In the genomic region with DNA sequence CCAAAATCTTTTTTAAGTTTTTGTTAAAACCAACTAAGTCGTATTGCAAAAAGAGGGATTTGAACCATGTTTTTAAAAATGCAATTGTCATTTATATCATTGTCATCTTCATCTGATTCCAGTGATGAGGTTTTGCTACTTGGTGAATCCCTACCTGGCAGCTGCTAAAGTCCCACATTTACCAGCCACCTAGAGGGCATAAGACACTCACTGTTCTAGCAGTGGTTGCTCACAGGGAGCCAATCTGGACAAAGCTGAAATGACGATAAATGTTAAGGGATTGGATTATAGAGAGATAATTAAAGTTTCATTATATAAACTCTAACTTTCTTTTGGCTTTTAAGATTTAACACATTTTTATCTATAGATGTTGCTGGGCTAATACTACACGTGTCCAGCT, we compare ENCODE assay signal across 24 cellular contexts. TPM values are rescaled to one million over a fixed set of nuclear protein-coding genes. Genes with fewer than 3 reads are reported as not detected.
A peak's percentile ranks its signal among the peaks of the same experiment; 100 is the strongest.
DNase-seq lines count a peak whose midpoint lies in the region; ATAC-seq, FAIRE-seq and TF ChIP-seq lines count a peak whose summit lies in the region.
"Had no signal": no experiment of that assay in that cellular context is flagged by ENCODE, and none has a peak within 500 bp of the region (broad histone marks: within the 10 kb centered on the region; RNA-seq: fewer than 3 reads in every experiment).

No MANE protein-coding gene starts in this region.

- no peak for ATAC-seq in GM18867 (IDR thresholded peaks at IDR 0.05; ENCODE audit: unreplicated experiment)
- ATAC-seq: body of pancreas; natural killer cell treated with Interleukin-12 subunit alpha and Interleukin-12 subunit beta and Interleukin-15 and Interleukin-18, amount 100 ng/mL, for 72 hours; pancreas; WTC11 had no signal

- WGBS in esophagus squamous epithelium, 2 donors = 87% methylated on average over 3 of the region's 3 CpGs

- POLR2A ChIA-PET in GM10248 (lab: Yijun Ruan, JAX) = no interaction called here
- POLR2A ChIA-PET in A673 (lab: Charles Lee; ENCODE audit: low non-redundant PET) = no interaction called here

- H3K9me3 ChIP-seq in esophagus squamous epithelium = no peaks in the 10 kb centered on the region
- H3K9me3 ChIP-seq in A673 (ENCODE audit: low read depth, low read length, poor library complexity, severe bottlenecking) = no peaks in the 10 kb centered on the region
- H3K9me3 ChIP-seq: body of pancreas, pancreas had no signal

- H3K27ac ChIP-seq in esophagus squamous epithelium (no peak overlapping the region), A673 (ENCODE audit: low read depth, low read length, poor library complexity, severe bottlenecking) (no peak overlapping the region)
- H3K27ac ChIP-seq: body of pancreas, pancreas had no signal

- H3K36me3 ChIP-seq in esophagus squamous epithelium (peaks cover 4 to 57% (median 5%) of the 10 kb centered on the region in 3 donors), A673 (ENCODE audit: insufficient read depth, low read length, poor library complexity, severe bottlenecking) (peaks cover 20% of the 10 kb centered on the region)

- peak; percentile 42 for FAIRE-seq in GM18507 (lab: Jason Lieb, UNC)
- FAIRE-seq: colon, G401.6, GM12892, islet of Langerhans, pancreas had no signal

- CTCF ChIA-PET in GM10248 (lab: Yijun Ruan, JAX) = interaction anchor here (1.2 to 4.4 kb wide), 6 partner anchors 11 to 86 kb away, joined by 3 to 95 read pairs (median 16); no protein-coding TSS in a partner anchor
- CTCF ChIA-PET in A673 (lab: Charles Lee) = no interaction called here

- TF ChIP-seq POLR2A in esophagus squamous epithelium (IDR thresholded peaks at IDR 0.05) = no peak

- no TSS peak for BruUV-seq in A673 (replicated peaks; lab: Mats Ljungman, UMichigan)

- H3K4me1 ChIP-seq in esophagus squamous epithelium (peaks cover 0 to 8% (median 0%) of the 10 kb centered on the region in 3 donors), A673 (ENCODE audit: insufficient read depth, low read length, poor library complexity, severe bottlenecking) (no peaks in the 10 kb centered on the region)
- H3K4me1 ChIP-seq: body of pancreas, pancreas had no signal

- no peak overlapping the region for H3K4me3 ChIP-seq in choroid plexus epithelial cell (ENCODE audit: low read depth, low read length)
- no peak overlapping the region for H3K4me3 ChIP-seq in esophagus squamous epithelium
- no peak overlapping the region for H3K4me3 ChIP-seq in A673 (ENCODE audit: low read depth, low read length, poor library complexity, severe bottlenecking)
- H3K4me3 ChIP-seq: body of pancreas, pancreas had no signal

- DNase-seq in GM10248 (ENCODE audit: extremely low spot score) = no peak
- DNase-seq in GM18507 (ENCODE audit: extremely low spot score, insufficient read length, low read depth) = no peak
- DNase-seq in NOMO-1 treated with dmso at 0.1 percent for 144 hours (lab: John Stamatoyannopoulos, UW; ENCODE audit: unreplicated experiment) = peak; percentile 14
- DNase-seq in choroid plexus epithelial cell (ENCODE audit: low read depth) = no peak
- no peak for DNase-seq in esophagus squamous epithelium (lab: John Stamatoyannopoulos, UW)
- DNase-seq in A673 (ENCODE audit: low spot score) = no peak
- DNase-seq in Kasumi-1 (lab: John Stamatoyannopoulos, UW) = no peak
- DNase-seq: activated effector memory CD4-positive, alpha-beta T cell treated with anti-CD3 and anti-CD28 coated beads, Interleukin-2, amount 50 U/mL, for 16 hours; body of pancreas; CD8-positive, alpha-beta memory T cell; DMS153; effector memory CD4-positive, alpha-beta T cell; KG1; NCI-H187; NCI-H524 treated with DMSO at 0.1 percent for 48 hours; NK-92 treated with Interleukin-12 subunit alpha and Interleukin-12 subunit beta, amount 100 ng/mL, for 24 hours; pancreas had no signal

- H3K27me3 ChIP-seq in esophagus squamous epithelium (no peaks in the 10 kb centered on the region), A673 (replicated peaks; ENCODE audit: insufficient read depth, low read depth, low read length, poor library complexity) (no peaks in the 10 kb centered on the region)
- H3K27me3 ChIP-seq: body of pancreas, pancreas had no signal

- intact Hi-C loops in esophagus squamous epithelium (cut with DNase I) = loop anchor here (10.0 kb wide), 1 partner anchor 88 kb away; no protein-coding TSS in a partner anchor
- intact Hi-C loops in A673 (cut with micrococcal nuclease; ENCODE audit: unreplicated experiment) = no loop called here

- peak; percentile 24 for TF ChIP-seq CTCF in GM10248 (IDR thresholded peaks at IDR 0.05; ENCODE audit: control extremely low read depth, extremely low read depth, low read depth, missing control alignments)
- TF ChIP-seq CTCF in choroid plexus epithelial cell (conservative IDR thresholded peaks at IDR 0.05; ENCODE audit: low read depth, low read length) = peak; percentile 26
- TF ChIP-seq CTCF in esophagus squamous epithelium (IDR thresholded peaks at IDR 0.05) = no peak
- TF ChIP-seq CTCF in A673 (conservative IDR thresholded peaks at IDR 0.05; ENCODE audit: low read depth, low read length) = no peak

RNA-seq across cellular contexts. Expression of a gene that starts 18.7 kb away (rescaled TPM):
- total RNA-seq in esophagus squamous epithelium = 10 to 100 TPM; 15.5 to 31.0 (median 16.4) TPM
- 40.5 and 42.8 TPM in 2 replicates for total RNA-seq in A673 (2021)

RNA-seq across cellular contexts. Expression of a gene that starts 51.3 kb away (rescaled TPM):
- total RNA-seq in esophagus squamous epithelium (100 to 1,000 TPM in 1 of 4 donors, 10 to 100 TPM in 3; 39.2 to 112 (median 84.0) TPM), A673 (2021) (154 and 188 TPM in 2 replicates)

Comparison
In these comparisons a context has a peak if more than half of its experiments do, and no peak if none do; other contexts are left out.
1. CTCF ChIP-seq: peak in GM10248 (single experiment) and choroid plexus epithelial cell (single experiment); none in esophagus squamous epithelium (0 of 6) and A673 (single experiment).